Comparison of ENCODE assay signal across 8 cellular contexts in the genomic region with DNA sequence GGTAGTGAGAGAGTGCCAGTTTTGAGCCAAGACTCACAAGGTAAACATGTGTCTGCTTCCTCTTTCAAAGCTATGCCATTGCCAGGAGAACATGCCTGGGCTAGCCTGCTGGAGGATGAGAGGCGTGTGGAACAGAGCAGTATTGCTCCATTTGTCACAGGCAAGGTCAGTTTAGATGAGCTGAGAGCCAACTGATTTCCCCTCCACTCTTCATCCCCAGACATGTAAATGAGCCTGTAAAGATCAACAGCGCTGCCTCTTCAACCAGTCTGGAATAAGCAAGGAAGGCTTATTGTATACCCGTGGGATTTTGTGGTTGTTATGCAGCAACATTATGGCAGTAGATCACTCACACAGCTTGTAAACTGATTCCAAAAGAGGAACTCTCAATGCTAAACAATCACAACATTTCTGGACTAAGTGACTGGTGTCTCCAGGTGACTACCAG. TPM values are rescaled to one million over a fixed set of nuclear protein-coding genes. Genes with fewer than 3 reads are reported as not detected.
A peak's percentile ranks its signal among the peaks of the same experiment; 100 is the strongest.
DNase-seq lines count a peak whose midpoint lies in the region; ATAC-seq, FAIRE-seq and TF ChIP-seq lines count a peak whose summit lies in the region.

No MANE protein-coding gene starts in this region.

- no peak overlapping the region for H3K27ac ChIP-seq in aorta (ENCODE audit: low read depth in 1 of 2, low read length in 2 of 2)

- H3K36me3 Mint-ChIP-seq in chondrocyte (ENCODE audit: low read depth) = peaks cover 3% of the 10 kb centered on the region

- intact Hi-C loops in aorta (cut with DNase I) = no loop called here

- H3K9me3 Mint-ChIP-seq in chondrocyte (ENCODE audit: low read depth) = peaks cover 4% of the 10 kb centered on the region

- peaks cover 16% of the 10 kb centered on the region for H3K27me3 Mint-ChIP-seq in chondrocyte (ENCODE audit: low read depth)

- WGBS in aorta, 2 donors = 65 to 68% methylated on average over 3 of the region's 3 CpGs

- ATAC-seq in GM21367 (IDR thresholded peaks at IDR 0.05; ENCODE audit: unreplicated experiment) (peak; percentile 84), HG03135 (IDR thresholded peaks at IDR 0.05; ENCODE audit: unreplicated experiment) (no peak), aorta (ENCODE audit: low FRiP score) (no peak)

- peak overlapping the region; percentile 29 for H3K27ac Mint-ChIP-seq in chondrocyte (ENCODE audit: unreplicated experiment)

- FAIRE-seq in H54 (lab: Jason Lieb, UNC) = no peak

- no peak for TF ChIP-seq CTCF in chondrocyte (IDR thresholded peaks at IDR 0.05)

- no peak overlapping the region for H3K4me3 Mint-ChIP-seq in chondrocyte (ENCODE audit: unreplicated experiment)

- H3K27me3 ChIP-seq in aorta (ENCODE audit: control insufficient read depth in 1 of 2, insufficient read depth in 2 of 2, low read length in 1 of 2) = peaks cover 0 to 1% of the 10 kb centered on the region in 2 donors

- H3K9me3 ChIP-seq in aorta (ENCODE audit: control insufficient read depth, low read length) = peaks cover 5% of the 10 kb centered on the region

- DNase-seq in AG08395 (ENCODE audit: low spot score) (peak; percentile 40), NCI-H1694 (lab: John Stamatoyannopoulos, UW) (peak; percentile 89), chondrocyte (ENCODE audit: low spot score) (no peak), H54 (ENCODE audit: insufficient read length, low spot score) (no peak), hepatic stellate cell (ENCODE audit: low spot score) (no peak), aorta (no peak)

- TF ChIP-seq POLR2A in H54 (IDR thresholded peaks at IDR 0.05; ENCODE audit: low read depth, low read length) = no peak

- H3K36me3 ChIP-seq in aorta (ENCODE audit: control insufficient read depth in 1 of 2, insufficient read depth in 2 of 2, low read length in 1 of 2) = no peaks in the 10 kb centered on the region

- no peaks in the 10 kb centered on the region for H3K4me1 ChIP-seq in aorta (ENCODE audit: control insufficient read depth in 1 of 2, insufficient read depth in 2 of 2, low read length in 2 of 2)

- H3K4me1 Mint-ChIP-seq in chondrocyte (ENCODE audit: low read depth) = peaks cover 8% of the 10 kb centered on the region

- no peak overlapping the region for H3K4me3 ChIP-seq in aorta (ENCODE audit: low read length in 2 of 2)

RNA-seq across cellular contexts. Expression of a gene that starts 8.2 kb away (rescaled TPM):
- 0.39 to 1.1 TPM (median 0.69 TPM) in 3 replicates for total RNA-seq in chondrocyte
- under 1 TPM in 1 of 2 donors, not detected in 1; 0.24 TPM for total RNA-seq in aorta
- polyA plus RNA-seq in aorta = not detected

Comparison
In these comparisons a context has a peak if more than half of its experiments do, and no peak if none do; other contexts are left out.
1. DNase-seq: peak in AG08395 (single experiment) and NCI-H1694 (single experiment); none in chondrocyte (single experiment), H54 (single experiment), hepatic stellate cell (single experiment) and aorta (0 of 2).